8 cellular contexts compared by ENCODE assay signal in genomic region chr15:22839046-22839705, GRCh38. TPM values are rescaled to one million over a fixed set of nuclear protein-coding genes. Genes with fewer than 3 reads are reported as not detected.
DNase-seq lines count a peak whose midpoint lies in the region; ATAC-seq and TF ChIP-seq lines count a peak whose summit lies in the region.

No MANE protein-coding gene starts in this region.

- H3K36me3 Mint-ChIP-seq in Caco-2 (ENCODE audit: insufficient read depth, unreplicated experiment) = peaks cover 34% of the 10 kb centered on the region
- H3K36me3 Mint-ChIP-seq in activated CD4-positive, alpha-beta memory T cell treated with anti-CD3 and anti-CD28 coated beads, Interleukin-2, amount 10 ng/mL, durations not matched to agents 7 days and 5 days (ENCODE audit: low read depth) = peaks cover 13% of the 10 kb centered on the region

- H3K4me3 ChIP-seq in Caco-2 (ENCODE audit: low read depth, low read length) (peak overlapping the region; percentile 88), retinal pigment epithelial cell (ENCODE audit: low read length) (peak overlapping the region; percentile 97)

- CTCF ChIA-PET in Caco-2 (lab: Charles Lee) = no interaction called here
- CTCF ChIA-PET in activated CD4-positive, alpha-beta memory T cell treated with anti-CD3 and anti-CD28 coated beads, Interleukin-2, amount 10 ng/mL, durations not matched to agents 7 days and 5 days (lab: Charles Lee) = interaction anchor here (2.1 kb wide), 1 partner anchor 43 kb away, joined by 6 read pairs; no protein-coding TSS in a partner anchor

- POLR2A ChIA-PET in Caco-2 (lab: Charles Lee) = no interaction called here
- POLR2A ChIA-PET in activated CD4-positive, alpha-beta memory T cell treated with anti-CD3 and anti-CD28 coated beads, Interleukin-2, amount 10 ng/mL, durations not matched to agents 7 days and 5 days (lab: Charles Lee) = interaction anchor here (1.0 to 3.2 kb wide), 7 partner anchors 11 to 200 kb away, joined by 3 to 22 read pairs (median 4); partner anchors contain the start of genes NIPA1 and TUBGCP5

- BruUV-seq in Caco-2 (replicated peaks; lab: Mats Ljungman, UMichigan) = no TSS peak

- no peaks in the 10 kb centered on the region for H3K9me3 ChIP-seq in Caco-2

- no peaks in the 10 kb centered on the region for H3K27me3 Mint-ChIP-seq in Caco-2 (ENCODE audit: insufficient read depth, unreplicated experiment)
- H3K27me3 Mint-ChIP-seq in activated CD4-positive, alpha-beta memory T cell treated with anti-CD3 and anti-CD28 coated beads, Interleukin-2, amount 10 ng/mL, durations not matched to agents 7 days and 5 days = no peaks in the 10 kb centered on the region

- peak overlapping the region; percentile 86 for H3K4me3 Mint-ChIP-seq in Caco-2 (ENCODE audit: unreplicated experiment)
- peak overlapping the region; percentile 84 for H3K4me3 Mint-ChIP-seq in activated CD4-positive, alpha-beta memory T cell treated with anti-CD3 and anti-CD28 coated beads, Interleukin-2, amount 10 ng/mL, durations not matched to agents 7 days and 5 days

- no peaks in the 10 kb centered on the region; the same call in 1 of the 2 replicates for H3K36me3 ChIP-seq in Caco-2 (ENCODE audit: control insufficient read depth, insufficient read depth, low read length)

- H3K27me3 ChIP-seq in Caco-2 (replicated peaks; ENCODE audit: control insufficient read depth, insufficient read depth, low read length) = no peaks in the 10 kb centered on the region

- no peak for DNase-seq in Caco-2
- DNase-seq in activated CD4-positive, alpha-beta memory T cell treated with anti-CD3 and anti-CD28 coated beads, Interleukin-2, amount 10 ng/mL, durations not matched to agents 7 days and 5 days = no peak
- DNase-seq in glomerular visceral epithelial cell (ENCODE audit: extremely low spot score) = peak; percentile 17
- no peak for DNase-seq in retinal pigment epithelial cell (ENCODE audit: low read depth)
- no peak for DNase-seq in NCI-H1930 (lab: John Stamatoyannopoulos, UW)
- DNase-seq in activated CD4-positive, alpha-beta T cell treated with anti-CD3 and anti-CD28 coated beads, Interleukin-2, amount 50 U/mL, for 4 hours = no peak
- DNase-seq in Ammon's horn (ENCODE audit: low spot score) = no peak

- peak overlapping the region; percentile 94 for H3K27ac Mint-ChIP-seq in Caco-2 (ENCODE audit: unreplicated experiment)
- H3K27ac Mint-ChIP-seq in activated CD4-positive, alpha-beta memory T cell treated with anti-CD3 and anti-CD28 coated beads, Interleukin-2, amount 10 ng/mL, durations not matched to agents 7 days and 5 days = peak overlapping the region; percentile 82

- TF ChIP-seq CTCF in Caco-2 (IDR thresholded peaks at IDR 0.05; ENCODE audit: insufficient read depth in 1 of 2, low read depth in 1 of 2, low read length in 1 of 2, severe bottlenecking in 1 of 2, unreplicated experiment in 1 of 2) (no peak), retinal pigment epithelial cell (conservative IDR thresholded peaks at IDR 0.05; ENCODE audit: low read depth, low read length) (no peak)

- H3K4me1 ChIP-seq in Caco-2 = peaks cover 8% of the 10 kb centered on the region

- H3K4me1 Mint-ChIP-seq in Caco-2 (ENCODE audit: low read depth, unreplicated experiment) = peaks cover 11% of the 10 kb centered on the region
- H3K4me1 Mint-ChIP-seq in activated CD4-positive, alpha-beta memory T cell treated with anti-CD3 and anti-CD28 coated beads, Interleukin-2, amount 10 ng/mL, durations not matched to agents 7 days and 5 days = peaks cover 28% of the 10 kb centered on the region

- ATAC-seq in HG03025 (IDR thresholded peaks at IDR 0.05; ENCODE audit: low FRiP score, unreplicated experiment) = peak; percentile 1

- intact Hi-C loops in Caco-2 (cut with micrococcal nuclease; ENCODE audit: unreplicated experiment) = loop anchor here (5.0 kb wide), 1 partner anchor 52 kb away; the partner anchor contains the start of gene NIPA1

- no peaks in the 10 kb centered on the region for H3K9me3 Mint-ChIP-seq in Caco-2 (ENCODE audit: unreplicated experiment)
- H3K9me3 Mint-ChIP-seq in activated CD4-positive, alpha-beta memory T cell treated with anti-CD3 and anti-CD28 coated beads, Interleukin-2, amount 10 ng/mL, durations not matched to agents 7 days and 5 days = no peaks in the 10 kb centered on the region

RNA-seq across cellular contexts. Expression of gene NIPA2, which starts 0.7 kb away (rescaled TPM):
- total RNA-seq in Caco-2 (2022) = 85.3 and 89.4 TPM in 2 replicates
- total RNA-seq in activated CD4-positive, alpha-beta memory T cell treated with anti-CD3 and anti-CD28 coated beads, Interleukin-2, amount 10 ng/mL, durations not matched to agents 7 days and 5 days = 10 to 100 TPM; 47.1 to 49.9 TPM

RNA-seq across cellular contexts. Expression of gene NIPA1, which starts 52.7 kb away (rescaled TPM):
- total RNA-seq in Caco-2 (2022) = 34.4 and 38.1 TPM in 2 replicates
- 10 to 100 TPM; 24.0 to 26.2 TPM for total RNA-seq in activated CD4-positive, alpha-beta memory T cell treated with anti-CD3 and anti-CD28 coated beads, Interleukin-2, amount 10 ng/mL, durations not matched to agents 7 days and 5 days
